ENCODE assay signal across 17 cellular contexts in genomic region chr1:151960780-151961513, GRCh38. TPM values are rescaled to one million over a fixed set of nuclear protein-coding genes. Genes with fewer than 3 reads are reported as not detected.
DNase-seq lines count a peak whose midpoint lies in the region; ATAC-seq and TF ChIP-seq lines count a peak whose summit lies in the region.
"Had no signal": no experiment of that assay in that cellular context is flagged by ENCODE, and none has a peak within 500 bp of the region (broad histone marks: within the 10 kb centered on the region; RNA-seq: fewer than 3 reads in every experiment).

No MANE protein-coding gene starts in this region.

- H3K9me3 ChIP-seq in CD4-positive, CD25-positive, alpha-beta regulatory T cell (ENCODE audit: control insufficient read depth in 2 of 2, low read length in 2 of 2) = no peaks in the 10 kb centered on the region
- H3K9me3 ChIP-seq: BLaER1 treated with 17β-estradiol and CSF1 and Interleukin-3, amounts not matched to agents 10 nM and 100 nM had no signal

- peaks cover 0 to 12% (median 7%) of the 10 kb centered on the region in 4 donors for H3K4me1 Mint-ChIP-seq in CD4-positive, CD25-positive, alpha-beta regulatory T cell
- H3K4me1 Mint-ChIP-seq in nephron (peaks cover 27% of the 10 kb centered on the region), osteocyte (ENCODE audit: unreplicated experiment) (no peaks in the 10 kb centered on the region)

- DNase-seq in CD4-positive, CD25-positive, alpha-beta regulatory T cell = no peak
- DNase-seq in left colon = no peak
- no peak for DNase-seq in NCI-H774 (lab: John Stamatoyannopoulos, UW)
- DNase-seq in osteocyte (ENCODE audit: extremely low spot score, unreplicated experiment) = no peak
- DNase-seq in midbrain (lab: John Stamatoyannopoulos, UW) = no peak
- DNase-seq: GDM1, NCI-H1436, NCI-H2029, NCI-H510A, NCI-H82, PC-9 had no signal

- H3K27me3 Mint-ChIP-seq in CD4-positive, CD25-positive, alpha-beta regulatory T cell = peaks cover 7% of the 10 kb centered on the region
- H3K27me3 Mint-ChIP-seq in nephron (ENCODE audit: low read depth) (peaks cover 5% of the 10 kb centered on the region), osteocyte (ENCODE audit: unreplicated experiment) (peaks cover 5% of the 10 kb centered on the region)

- H3K36me3 Mint-ChIP-seq in CD4-positive, CD25-positive, alpha-beta regulatory T cell = no peaks in the 10 kb centered on the region
- H3K36me3 Mint-ChIP-seq in nephron (ENCODE audit: low read depth) (no peaks in the 10 kb centered on the region), osteocyte (ENCODE audit: unreplicated experiment) (no peaks in the 10 kb centered on the region)

- TF ChIP-seq CTCF in VCaP (conservative IDR thresholded peaks at IDR 0.05) = no peak
- no peak for TF ChIP-seq CTCF in nephron (IDR thresholded peaks at IDR 0.05; ENCODE audit: unreplicated experiment in 3 of 3)
- no peak for TF ChIP-seq CTCF in osteocyte (IDR thresholded peaks at IDR 0.05)

- no peaks in the 10 kb centered on the region for H3K27me3 ChIP-seq in CD4-positive, CD25-positive, alpha-beta regulatory T cell (ENCODE audit: control insufficient read depth, insufficient read depth, low read length)
- H3K27me3 ChIP-seq: BLaER1 treated with 17β-estradiol and CSF1 and Interleukin-3, amounts not matched to agents 10 nM and 100 nM had no signal

- ATAC-seq in CD4-positive, CD25-positive, alpha-beta regulatory T cell (ENCODE audit: low read depth in 2 of 2) = no peak
- ATAC-seq in left colon (peak; percentile 38), GM19035 (IDR thresholded peaks at IDR 0.05; ENCODE audit: unreplicated experiment) (no peak)
- ATAC-seq: GM12878, K562 had no signal

- H3K36me3 ChIP-seq in CD4-positive, CD25-positive, alpha-beta regulatory T cell (ENCODE audit: control insufficient read depth, insufficient read depth, low read length) = no peaks in the 10 kb centered on the region
- H3K36me3 ChIP-seq: BLaER1 treated with 17β-estradiol and CSF1 and Interleukin-3, amounts not matched to agents 10 nM and 100 nM had no signal

- no peak overlapping the region for H3K27ac ChIP-seq in CD4-positive, CD25-positive, alpha-beta regulatory T cell (ENCODE audit: insufficient read depth, low read length, poor library complexity, severe bottlenecking)
- peak overlapping the region; percentile 71 for H3K27ac ChIP-seq in VCaP
- H3K27ac ChIP-seq: BLaER1 treated with 17β-estradiol and CSF1 and Interleukin-3, amounts not matched to agents 10 nM and 100 nM; PC-9 had no signal

- no peak overlapping the region for H3K4me3 Mint-ChIP-seq in CD4-positive, CD25-positive, alpha-beta regulatory T cell
- H3K4me3 Mint-ChIP-seq in nephron (no peak overlapping the region), osteocyte (ENCODE audit: unreplicated experiment) (no peak overlapping the region)

- peak overlapping the region in 2 of 3 donors; percentile 3 to 20 for H3K27ac Mint-ChIP-seq in CD4-positive, CD25-positive, alpha-beta regulatory T cell
- H3K27ac Mint-ChIP-seq in nephron = peak overlapping the region; percentile 53 to 86 (median 58)
- no peak overlapping the region for H3K27ac Mint-ChIP-seq in osteocyte (ENCODE audit: unreplicated experiment)

- intact Hi-C loops in left colon (cut with DNase I, micrococcal nuclease) = no loop called here

- no peak overlapping the region for H3K4me3 ChIP-seq in CD4-positive, CD25-positive, alpha-beta regulatory T cell (ENCODE audit: low read depth, low read length)
- H3K4me3 ChIP-seq: BLaER1 treated with 17β-estradiol and CSF1 and Interleukin-3, amounts not matched to agents 10 nM and 100 nM; GM12878; K562; PC-9 had no signal

- peaks cover 6% of the 10 kb centered on the region for H3K4me1 ChIP-seq in CD4-positive, CD25-positive, alpha-beta regulatory T cell (ENCODE audit: control insufficient read depth, insufficient read depth, low read length, poor library complexity, severe bottlenecking)
- H3K4me1 ChIP-seq: BLaER1 treated with 17β-estradiol and CSF1 and Interleukin-3, amounts not matched to agents 10 nM and 100 nM had no signal

- H3K9me3 Mint-ChIP-seq in CD4-positive, CD25-positive, alpha-beta regulatory T cell = peaks cover 0 to 2% (median 0%) of the 10 kb centered on the region in 7 donors
- no peaks in the 10 kb centered on the region for H3K9me3 Mint-ChIP-seq in nephron
- no peaks in the 10 kb centered on the region for H3K9me3 Mint-ChIP-seq in osteocyte (ENCODE audit: unreplicated experiment)

RNA-seq across cellular contexts. Expression of gene S100A10, which starts 32.7 kb away (rescaled TPM):
- total RNA-seq in CD4-positive, CD25-positive, alpha-beta regulatory T cell = 405 TPM
- polyA plus RNA-seq in CD4-positive, CD25-positive, alpha-beta regulatory T cell = 1,000 to 10,000 TPM; 1,242 to 1,844 (median 1,500) TPM
- total RNA-seq in left colon = 1,000 to 10,000 TPM; 1,029 to 1,322 TPM
- total RNA-seq in osteocyte = 227 and 234 TPM in 2 replicates

RNA-seq across cellular contexts. Expression of gene THEM4, which starts 51.6 kb away (rescaled TPM):
- total RNA-seq in CD4-positive, CD25-positive, alpha-beta regulatory T cell = 69.5 TPM
- 100 to 1,000 TPM in 3 of 4 donors, 10 to 100 TPM in 1; 99.1 to 146 (median 123) TPM for polyA plus RNA-seq in CD4-positive, CD25-positive, alpha-beta regulatory T cell
- total RNA-seq in left colon = 10 to 100 TPM in 1 of 2 donors, 1 to 10 TPM in 1; 7.3 to 11.0 TPM
- 11.8 and 12.3 TPM in 2 replicates for total RNA-seq in osteocyte
